ENCODE assay signal across 24 cellular contexts in genomic region chr10:25797888-25798429, GRCh38.
"Had no signal": no experiment of that assay in that cellular context is flagged by ENCODE, and none has a peak within 500 bp of the region (broad histone marks: within the 10 kb centered on the region; RNA-seq: fewer than 3 reads in every experiment).

No MANE protein-coding gene starts in this region.

- H3K27ac ChIP-seq: coronary artery, esophagus muscularis mucosa, gastrocnemius medialis, ovary, right atrium auricular region, suprapubic skin, transverse colon, vagina had no signal

- DNase-seq: dermis blood vessel endothelial cell; effector memory CD4-positive, alpha-beta T cell; foreskin fibroblast; gastrocnemius medialis; head of caudate nucleus; kidney; natural killer cell; occipital lobe; ovary; posterior cingulate gyrus; stimulated activated CD4-positive, alpha-beta T cell treated with anti-CD3 and anti-CD28 coated beads, Interleukin-12 subunit alpha, Interleukin-12 subunit beta, amount 100 ng/mL, for 4 hours; stimulated activated CD4-positive, alpha-beta T cell treated with anti-CD3 and anti-CD28 coated beads, Interleukin-1b, Interleukin-23, amount 100 ng/mL, for 48 hours; stimulated activated CD4-positive, alpha-beta T cell treated with anti-CD3 and anti-CD28 coated beads, Interleukin-4, amount 100 ng/mL, for 1 hour; stimulated activated CD8-positive, alpha-beta memory T cell treated with anti-CD3 and anti-CD28 coated beads, Interleukin-4, amount 100 ng/mL, for 48 hours; stimulated activated naive CD4-positive, alpha-beta T cell; stimulated activated naive CD8-positive, alpha-beta T cell treated with anti-CD3 and anti-CD28 coated beads, Interleukin-15, amount 100 ng/mL, for 72 hours; transverse colon had no signal

- H3K4me3 ChIP-seq: coronary artery, esophagus muscularis mucosa, gastrocnemius medialis, lung, ovary, right atrium auricular region, smooth muscle cell, suprapubic skin, transverse colon, vagina had no signal
